Comparison of ENCODE assay signal across 23 cellular contexts in genomic region chr18:71995895-71996443, GRCh38.
"Had no signal": no experiment of that assay in that cellular context is flagged by ENCODE, and none has a peak within 500 bp of the region (broad histone marks: within the 10 kb centered on the region; RNA-seq: fewer than 3 reads in every experiment).

No MANE protein-coding gene starts in this region.

- H3K9me3 Mint-ChIP-seq: endodermal cell had no signal

- H3K36me3 Mint-ChIP-seq: immature natural killer cell; naive thymus-derived CD4-positive, alpha-beta T cell; stimulated activated effector memory CD8-positive, alpha-beta T cell treated with anti-CD3 and anti-CD28 coated beads, Interleukin-12 subunit alpha, Interleukin-12 subunit beta, amount 100 ng/mL, for 72 hours had no signal

- H3K4me3 Mint-ChIP-seq: endodermal cell; immature natural killer cell; naive thymus-derived CD4-positive, alpha-beta T cell; nephron progenitor cell; stimulated activated effector memory CD8-positive, alpha-beta T cell treated with anti-CD3 and anti-CD28 coated beads, Interleukin-12 subunit alpha, Interleukin-12 subunit beta, amount 100 ng/mL, for 72 hours; stimulated activated naive CD8-positive, alpha-beta T cell treated with anti-CD3 and anti-CD28 coated beads, Interleukin-15, Interleukin-2, amounts not matched to agents 100 ng/mL and 50 ng/mL, for 24 hours had no signal

- H3K4me1 ChIP-seq: gastrocnemius medialis, right atrium auricular region, sigmoid colon, tibial artery, upper lobe of left lung, vagina had no signal

- H3K27ac ChIP-seq: gastrocnemius medialis, neutrophil, right atrium auricular region, sigmoid colon, skin epidermis, tibial artery, upper lobe of left lung, vagina had no signal

- H3K27ac Mint-ChIP-seq: endodermal cell; immature natural killer cell; naive thymus-derived CD4-positive, alpha-beta T cell; nephron progenitor cell; stimulated activated effector memory CD8-positive, alpha-beta T cell treated with anti-CD3 and anti-CD28 coated beads, Interleukin-12 subunit alpha, Interleukin-12 subunit beta, amount 100 ng/mL, for 72 hours; stimulated activated naive CD8-positive, alpha-beta T cell treated with anti-CD3 and anti-CD28 coated beads, Interleukin-15, Interleukin-2, amounts not matched to agents 100 ng/mL and 50 ng/mL, for 24 hours had no signal

- ATAC-seq: esophagus mucosa; gastrocnemius medialis; left colon; naive thymus-derived CD4-positive, alpha-beta T cell; stimulated activated effector memory CD8-positive, alpha-beta T cell treated with anti-CD3 and anti-CD28 coated beads, Interleukin-12 subunit alpha, Interleukin-12 subunit beta, amount 100 ng/mL, for 72 hours had no signal

- DNase-seq: cerebellar nuclear complex; dermis blood vessel endothelial cell; endodermal cell; gastrocnemius medialis; immature natural killer cell; left colon; mesendoderm; naive thymus-derived CD4-positive, alpha-beta T cell; nephron progenitor cell; posterior cingulate gyrus; sigmoid colon; stimulated activated CD4-positive, alpha-beta T cell treated with anti-CD3 and anti-CD28 coated beads, Interleukin-12 subunit alpha, Interleukin-12 subunit beta, amount 100 ng/mL, for 4 hours; stimulated activated CD4-positive, alpha-beta T cell treated with anti-CD3 and anti-CD28 coated beads, Interleukin-2, amount 100 ng/mL, for 48 hours; stimulated activated CD8-positive, alpha-beta memory T cell treated with anti-CD3 and anti-CD28 coated beads, Interleukin-4, amount 100 ng/mL, for 48 hours; tibial artery; upper lobe of left lung had no signal

- H3K9me3 ChIP-seq: gastrocnemius medialis, neutrophil, right atrium auricular region, sigmoid colon, tibial artery, upper lobe of left lung, vagina had no signal

- H3K27me3 ChIP-seq: gastrocnemius medialis, neutrophil, right atrium auricular region, sigmoid colon, tibial artery, upper lobe of left lung, vagina had no signal

- H3K36me3 ChIP-seq: gastrocnemius medialis, neutrophil, right atrium auricular region, sigmoid colon, tibial artery, upper lobe of left lung, vagina had no signal

- H3K27me3 Mint-ChIP-seq: naive thymus-derived CD4-positive, alpha-beta T cell; stimulated activated naive CD8-positive, alpha-beta T cell treated with anti-CD3 and anti-CD28 coated beads, Interleukin-15, Interleukin-2, amounts not matched to agents 100 ng/mL and 50 ng/mL, for 24 hours had no signal

- H3K4me1 Mint-ChIP-seq: endodermal cell; immature natural killer cell; naive thymus-derived CD4-positive, alpha-beta T cell; nephron progenitor cell; stimulated activated effector memory CD8-positive, alpha-beta T cell treated with anti-CD3 and anti-CD28 coated beads, Interleukin-12 subunit alpha, Interleukin-12 subunit beta, amount 100 ng/mL, for 72 hours had no signal

- H3K4me3 ChIP-seq: gastrocnemius medialis, right atrium auricular region, sigmoid colon, skin epidermis, tibial artery, upper lobe of left lung, vagina had no signal
